ENCODE assay signal across 24 cellular contexts in the genomic region with DNA sequence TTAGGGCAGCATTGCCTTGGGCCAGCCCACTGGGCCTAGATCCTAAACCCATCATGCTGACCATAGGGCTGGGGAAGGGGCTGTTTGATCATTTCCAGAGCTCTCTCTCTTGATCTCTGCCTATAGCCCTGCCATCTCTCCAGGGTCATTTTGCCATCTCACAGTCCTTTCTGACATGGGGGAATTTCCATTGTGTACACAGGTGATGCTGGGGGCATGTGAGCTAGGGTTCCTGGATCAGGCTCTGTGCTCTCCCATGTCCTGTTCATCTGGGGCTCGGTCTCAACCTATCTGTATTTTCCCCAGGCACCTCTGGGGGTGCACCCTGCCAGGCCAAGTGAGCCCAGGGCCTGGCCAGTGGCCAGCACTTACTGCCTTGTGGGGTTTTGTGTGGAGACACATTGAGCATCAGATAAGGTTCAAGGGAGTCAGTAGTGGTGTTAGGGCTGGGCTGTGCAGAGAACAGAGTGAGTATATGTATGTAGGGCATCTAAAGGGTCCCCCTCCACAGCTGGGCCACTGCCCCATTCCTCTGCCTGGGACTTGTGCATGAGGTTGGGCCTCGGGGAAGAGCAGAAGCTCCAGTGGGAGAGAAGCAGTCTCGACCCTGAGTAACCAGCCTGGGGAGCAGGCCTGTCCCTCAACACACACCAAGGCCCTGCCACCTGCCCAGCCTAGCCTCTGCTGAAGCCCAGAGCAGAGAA. TPM values are rescaled to one million over a fixed set of nuclear protein-coding genes. Genes with fewer than 3 reads are reported as not detected.
A peak's percentile ranks its signal among the peaks of the same experiment; 100 is the strongest.
DNase-seq lines count a peak whose midpoint lies in the region; ATAC-seq, FAIRE-seq and TF ChIP-seq lines count a peak whose summit lies in the region.
"Had no signal": no experiment of that assay in that cellular context is flagged by ENCODE, and none has a peak within 500 bp of the region (broad histone marks: within the 10 kb centered on the region; RNA-seq: fewer than 3 reads in every experiment).

No MANE protein-coding gene starts in this region.

- H3K27me3 ChIP-seq in pancreas: no peaks in the 10 kb centered on the region
- H3K27me3 ChIP-seq: neutrophil, Peyer's patch had no signal

- H3K4me3 ChIP-seq in pancreas: no peak overlapping the region
- H3K4me3 ChIP-seq: lung, Peyer's patch had no signal

- H3K9me3 ChIP-seq in pancreas: no peaks in the 10 kb centered on the region
- H3K9me3 ChIP-seq: neutrophil, Peyer's patch had no signal

- intact Hi-C loops in pancreas (cut with DNase I): no loop called here

- H3K4me1 ChIP-seq in pancreas: peaks cover 7 to 13% (median 9%) of the 10 kb centered on the region in 3 donors
- H3K4me1 ChIP-seq: Peyer's patch had no signal

- ATAC-seq in pancreas: peak; percentile 21 to 84 (median 33)
- ATAC-seq: activated naive CD4-positive, alpha-beta T cell treated with anti-CD3 and anti-CD28 coated beads, Interleukin-2, amount 50 U/mL, for 72 hours; activated T-helper 17 cell treated with anti-CD3 and anti-CD28 coated beads, Interleukin-2, amount 50 U/mL, for 72 hours had no signal

- no peak for TF ChIP-seq CTCF in pancreas (IDR thresholded peaks at IDR 0.05)

- peak in 71 of 76 experiments; percentile 17 to 76 (median 51) for DNase-seq in HUDEP-2 (lab: John Stamatoyannopoulos, UW; ENCODE audit: unreplicated experiment in 76 of 76)
- DNase-seq in pancreas: peak in 1 of 6 donors; percentile 23
- no peak for DNase-seq in effector CD4-positive, alpha-beta T cell
- DNase-seq in KG1 (lab: John Stamatoyannopoulos, UW): no peak
- DNase-seq: activated CD4-positive, alpha-beta T cell treated with anti-CD3 and anti-CD28 coated beads, Interleukin-2, amount 10 ng/mL, durations not matched to agents 24 days and 14 days; activated CD8-positive, alpha-beta memory T cell treated with anti-CD3 and anti-CD28 coated beads, Interleukin-2, amount 50 U/mL, for 4 hours; CD4-positive, alpha-beta memory T cell; DMS 273 treated with DMSO at 0.1 percent for 48 hours; NCI-H1436; NCI-H2107; NCI-H446 treated with DMSO at 0.1 percent for 48 hours; NK-92 treated with Interleukin-12 subunit alpha and Interleukin-12 subunit beta, amount 100 ng/mL, for 24 hours; Peyer's patch; stimulated activated CD4-positive, alpha-beta T cell treated with anti-CD3 and anti-CD28 coated beads, Interleukin-2, amount 100 ng/mL, for 48 hours; stimulated activated naive CD4-positive, alpha-beta T cell had no signal

- no peaks in the 10 kb centered on the region for H3K36me3 ChIP-seq in pancreas
- H3K36me3 ChIP-seq: neutrophil, Peyer's patch had no signal

- 64 to 67% methylated on average over 3 of the region's 3 CpGs for WGBS in pancreas, 2 donors

- peak overlapping the region; percentile 29 for H3K27ac ChIP-seq in angular gyrus (ENCODE audit: low read depth, low read length)
- H3K27ac ChIP-seq in pancreas: peak overlapping the region in 1 of 4 donors; percentile 35
- H3K27ac ChIP-seq: HL-60, neutrophil, Peyer's patch had no signal

- FAIRE-seq in pancreas (lab: Jason Lieb, UNC): no peak
- FAIRE-seq: colon, H54, keratinocyte had no signal

RNA-seq across cellular contexts. Expression of gene APEH, which starts 25.6 kb away (rescaled TPM):
- 10 to 100 TPM; 41.2 to 57.3 (median 49.3) TPM for total RNA-seq in pancreas
- polyA plus RNA-seq in pancreas: 10 to 100 TPM; 26.1 to 39.3 TPM

RNA-seq across cellular contexts. Expression of gene MST1, which starts 40.8 kb away (rescaled TPM):
- total RNA-seq in pancreas: 10 to 100 TPM; 17.2 to 36.5 (median 21.6) TPM
- polyA plus RNA-seq in pancreas: 100 to 1,000 TPM in 1 of 2 donors, 10 to 100 TPM in 1; 83.0 to 150 TPM

RNA-seq across cellular contexts. Expression of gene RNF123, which starts 40.9 kb away (rescaled TPM):
- total RNA-seq in pancreas: 10 to 100 TPM; 13.5 to 27.6 (median 18.3) TPM
- 10 to 100 TPM; 21.8 to 24.3 TPM for polyA plus RNA-seq in pancreas

Comparison
In these comparisons a context has a peak if more than half of its experiments do, and no peak if none do; other contexts are left out.
1. DNase-seq: peak in HUDEP-2 (71 of 76); none in effector CD4-positive, alpha-beta T cell (single experiment) and KG1 (single experiment).